ENCODE assay signal across 28 cellular contexts in the genomic region with DNA sequence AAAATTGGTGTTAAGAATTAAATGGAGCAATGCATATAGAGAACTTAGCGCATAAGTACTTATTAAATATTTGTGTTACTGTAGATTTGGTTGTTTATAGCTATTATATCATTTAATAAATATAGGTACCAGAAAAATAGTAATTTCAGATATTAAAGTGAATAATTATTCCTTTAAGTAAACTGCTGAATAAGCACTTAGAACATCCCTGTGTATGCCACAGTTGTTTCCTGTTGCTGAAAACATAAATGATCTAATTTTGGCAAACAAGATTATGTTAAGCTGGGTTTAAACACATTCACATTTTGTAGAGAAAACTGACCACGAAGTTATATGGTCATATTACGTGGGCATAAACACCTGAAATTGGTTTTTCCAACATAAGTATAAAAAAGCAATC.
"Had no signal": no experiment of that assay in that cellular context is flagged by ENCODE, and none has a peak within 500 bp of the region (broad histone marks: within the 10 kb centered on the region; RNA-seq: fewer than 3 reads in every experiment).

No MANE protein-coding gene starts in this region.

- DNase-seq: natural killer cell; occipital lobe; ovary; posterior cingulate gyrus; psoas muscle; right cardiac atrium; spleen; stimulated activated CD4-positive, alpha-beta T cell treated with anti-CD3 and anti-CD28 coated beads, Interleukin-12 subunit alpha, Interleukin-12 subunit beta, amount 100 ng/mL, for 4 hours; stimulated activated CD4-positive, alpha-beta T cell treated with anti-CD3 and anti-CD28 coated beads, Interleukin-1b, Interleukin-23, amount 100 ng/mL, for 48 hours; stimulated activated CD4-positive, alpha-beta T cell treated with anti-CD3 and anti-CD28 coated beads, Interleukin-4, amount 100 ng/mL, for 1 hour; stimulated activated CD4-positive, alpha-beta T cell treated with anti-CD3 and anti-CD28 coated beads, Interleukin-4, amount 100 ng/mL, for 4 hours; stimulated activated CD8-positive, alpha-beta memory T cell treated with anti-CD3 and anti-CD28 coated beads, Interleukin-4, amount 100 ng/mL, for 48 hours; stimulated activated naive CD4-positive, alpha-beta T cell; stimulated activated naive CD8-positive, alpha-beta T cell treated with anti-CD3 and anti-CD28 coated beads, Interleukin-15, amount 100 ng/mL, for 72 hours; stimulated activated naive CD8-positive, alpha-beta T cell treated with anti-CD3 and anti-CD28 coated beads, Interleukin-15, Interleukin-2, amounts not matched to agents 100 U/mL and 50 U/mL, for 24 hours; substantia nigra; testis; tibial artery; transverse colon; upper lobe of right lung; uterus had no signal

- H2AFZ ChIP-seq: neural progenitor cell, parathyroid adenoma had no signal

- H3K9ac ChIP-seq: neural progenitor cell, parathyroid adenoma had no signal

- H3K79me2 ChIP-seq: parathyroid adenoma had no signal

- ATAC-seq: natural killer cell; psoas muscle; right cardiac atrium; sciatic nerve; stimulated activated memory B cell treated with anti-CD40 and anti-IgM and Interleukin-4, amounts not matched to agents 10 μg/mL and 1 μg/mL and 100 μg/mL, for 72 hours; stimulated activated naive CD8-positive, alpha-beta T cell treated with anti-CD3 and anti-CD28 coated beads, Interleukin-15, amount 100 ng/mL, for 72 hours; stimulated activated naive CD8-positive, alpha-beta T cell treated with anti-CD3 and anti-CD28 coated beads, Interleukin-15, Interleukin-2, amounts not matched to agents 100 U/mL and 50 U/mL, for 24 hours; upper lobe of right lung had no signal

- H3K4me1 ChIP-seq: neural progenitor cell, parathyroid adenoma, psoas muscle, spleen, suprapubic skin, testis, tibial artery, transverse colon, upper lobe of right lung, uterus had no signal

- H3K27ac ChIP-seq: neural progenitor cell, ovary, parathyroid adenoma, psoas muscle, skin epidermis, spleen, suprapubic skin, testis, tibial artery, transverse colon, upper lobe of right lung, uterus had no signal

- H3K36me3 ChIP-seq: neural progenitor cell, ovary, spleen, suprapubic skin, tibial artery, transverse colon, upper lobe of right lung, uterus had no signal

- H3K9me3 ChIP-seq: ovary, psoas muscle, suprapubic skin, testis, tibial artery, transverse colon, upper lobe of right lung, uterus had no signal

- H3K4me2 ChIP-seq: neural progenitor cell, smooth muscle cell had no signal

- H3K27me3 ChIP-seq: neural progenitor cell, spleen, suprapubic skin, testis, tibial artery, transverse colon, upper lobe of right lung, uterus had no signal

- H3K4me3 ChIP-seq: neural progenitor cell, ovary, psoas muscle, skin epidermis, smooth muscle cell, spleen, suprapubic skin, testis, tibial artery, transverse colon, upper lobe of right lung, uterus had no signal
